In genomic region chr17:75842963-75843576, GRCh38 we compare ENCODE assay signal across 11 cellular contexts. TPM values are rescaled to one million over a fixed set of nuclear protein-coding genes. Genes with fewer than 3 reads are reported as not detected.
DNase-seq lines count a peak whose midpoint lies in the region; ATAC-seq and TF ChIP-seq lines count a peak whose summit lies in the region.
"Had no signal": no experiment of that assay in that cellular context is flagged by ENCODE, and none has a peak within 500 bp of the region (broad histone marks: within the 10 kb centered on the region; RNA-seq: fewer than 3 reads in every experiment).

No MANE protein-coding gene starts in this region.

- H3K4me1 ChIP-seq in BLaER1 (peaks cover 72% of the 10 kb centered on the region), mucosa of rectum (ENCODE audit: control insufficient read depth in 2 of 2, insufficient read depth in 2 of 2, low read length in 2 of 2) (peaks cover 18 to 35% of the 10 kb centered on the region in 2 donors)

- H3K36me3 Mint-ChIP-seq in activated naive CD4-positive, alpha-beta T cell treated with anti-CD3 and anti-CD28 coated beads, Interleukin-2, amount 50 U/mL, for 72 hours: no peaks in the 10 kb centered on the region
- peaks cover 5% of the 10 kb centered on the region for H3K36me3 Mint-ChIP-seq in nephron progenitor cell (ENCODE audit: low read depth)

- H3K4me3 ChIP-seq in BLaER1: peak overlapping the region; percentile 74
- peak overlapping the region; percentile 81 for H3K4me3 ChIP-seq in HL-60 (replicated peaks; ENCODE audit: insufficient read depth, low read length)
- H3K4me3 ChIP-seq in mucosa of rectum (ENCODE audit: low read length in 2 of 2): peak overlapping the region; percentile 4 to 68

- TF ChIP-seq CTCF in HL-60 (IDR thresholded peaks at IDR 0.05; ENCODE audit: insufficient read depth, low read length) (no peak), nephron progenitor cell (IDR thresholded peaks at IDR 0.05) (no peak)

- H3K27ac ChIP-seq in BLaER1 (peak overlapping the region; percentile 95), HL-60 (replicated peaks) (peak overlapping the region; percentile 94), mucosa of rectum (ENCODE audit: low read depth in 2 of 2, low read length in 2 of 2) (peak overlapping the region; percentile 86 to 87)

- no peaks in the 10 kb centered on the region for H3K9me3 ChIP-seq in BLaER1
- H3K9me3 ChIP-seq in mucosa of rectum (ENCODE audit: control insufficient read depth in 2 of 2, low read length in 2 of 2): no peaks in the 10 kb centered on the region
- H3K9me3 ChIP-seq: Caco-2 had no signal

- peak; percentile 6 to 39 for ATAC-seq in activated naive CD4-positive, alpha-beta T cell treated with anti-CD3 and anti-CD28 coated beads, Interleukin-2, amount 50 U/mL, for 72 hours
- no peak for ATAC-seq in GM21576 (IDR thresholded peaks at IDR 0.05; ENCODE audit: unreplicated experiment)

- H3K27me3 ChIP-seq in BLaER1: no peaks in the 10 kb centered on the region
- H3K27me3 ChIP-seq in HL-60 (ENCODE audit: insufficient read depth, poor library complexity, severe bottlenecking): no peaks in the 10 kb centered on the region
- no peaks in the 10 kb centered on the region for H3K27me3 ChIP-seq in mucosa of rectum (ENCODE audit: control insufficient read depth in 2 of 2, insufficient read depth in 2 of 2, low read length in 2 of 2)

- DNase-seq in HL-60 (ENCODE audit: low read depth in 1 of 2, low spot score in 1 of 2): no peak
- DNase-seq in activated naive CD4-positive, alpha-beta T cell treated with anti-CD3 and anti-CD28 coated beads, Interleukin-2, amount 50 U/mL, for 72 hours (ENCODE audit: low spot score in 2 of 2): peak in 1 of 2 donors; percentile 49
- DNase-seq in nephron progenitor cell: no peak
- no peak for DNase-seq in NOMO-1 treated with dmso at 0.1 percent for 144 hours (lab: John Stamatoyannopoulos, UW; ENCODE audit: unreplicated experiment)
- no peak for DNase-seq in NCI-H2227 treated with DMSO at 0.1 percent for 48 hours (lab: John Stamatoyannopoulos, UW)
- DNase-seq: Caco-2, KBM-7, NCI-H82 had no signal

- no peaks in the 10 kb centered on the region for H3K9me3 Mint-ChIP-seq in activated naive CD4-positive, alpha-beta T cell treated with anti-CD3 and anti-CD28 coated beads, Interleukin-2, amount 50 U/mL, for 72 hours
- no peaks in the 10 kb centered on the region for H3K9me3 Mint-ChIP-seq in nephron progenitor cell

- no peaks in the 10 kb centered on the region for H4K20me1 ChIP-seq in BLaER1

- H3K9ac ChIP-seq in BLaER1 (peak overlapping the region; percentile 88), mucosa of rectum (ENCODE audit: low read depth in 1 of 2, low read length in 2 of 2) (peak overlapping the region; percentile 56 to 65)

- H3K36me3 ChIP-seq in BLaER1: peaks cover 63% of the 10 kb centered on the region
- peaks cover 17 to 20% of the 10 kb centered on the region in 2 donors for H3K36me3 ChIP-seq in mucosa of rectum (ENCODE audit: control insufficient read depth in 2 of 2, insufficient read depth in 2 of 2, low read length in 2 of 2)

- peaks cover 2% of the 10 kb centered on the region for H3K27me3 Mint-ChIP-seq in nephron progenitor cell (ENCODE audit: low read depth, poor library complexity)

- no peak overlapping the region for H3K4me3 Mint-ChIP-seq in nephron progenitor cell

- H3K4me1 Mint-ChIP-seq in nephron progenitor cell: peaks cover 36% of the 10 kb centered on the region

- H3K27ac Mint-ChIP-seq in activated naive CD4-positive, alpha-beta T cell treated with anti-CD3 and anti-CD28 coated beads, Interleukin-2, amount 50 U/mL, for 72 hours: peak overlapping the region; percentile 93 to 97
- H3K27ac Mint-ChIP-seq in nephron progenitor cell: no peak overlapping the region

- H3K4me2 ChIP-seq in BLaER1: peak overlapping the region; percentile 97

RNA-seq across cellular contexts. Expression of gene UNC13D, which starts 1.1 kb away (rescaled TPM):
- total RNA-seq in activated naive CD4-positive, alpha-beta T cell treated with anti-CD3 and anti-CD28 coated beads, Interleukin-2, amount 50 U/mL, for 72 hours: 100 to 1,000 TPM; 128 to 143 TPM

RNA-seq across cellular contexts. Expression of gene WBP2, which starts 12.1 kb away (rescaled TPM):
- total RNA-seq in activated naive CD4-positive, alpha-beta T cell treated with anti-CD3 and anti-CD28 coated beads, Interleukin-2, amount 50 U/mL, for 72 hours: 100 to 1,000 TPM in 1 of 2 donors, 10 to 100 TPM in 1; 78.2 to 144 TPM

RNA-seq across cellular contexts. Expression of gene TRIM47, which starts 35.3 kb away (rescaled TPM):
- total RNA-seq in activated naive CD4-positive, alpha-beta T cell treated with anti-CD3 and anti-CD28 coated beads, Interleukin-2, amount 50 U/mL, for 72 hours: 10 to 100 TPM; 11.5 to 26.2 TPM

RNA-seq across cellular contexts. Expression of gene TRIM65, which starts 53.7 kb away (rescaled TPM):
- total RNA-seq in activated naive CD4-positive, alpha-beta T cell treated with anti-CD3 and anti-CD28 coated beads, Interleukin-2, amount 50 U/mL, for 72 hours: 10 to 100 TPM; 16.2 to 31.9 TPM

RNA-seq across cellular contexts. Expression of gene UNK, which starts 58.5 kb away (rescaled TPM):
- 10 to 100 TPM; 15.3 to 29.3 TPM for total RNA-seq in activated naive CD4-positive, alpha-beta T cell treated with anti-CD3 and anti-CD28 coated beads, Interleukin-2, amount 50 U/mL, for 72 hours
